ENCODE assay signal across 32 cellular contexts in the genomic region with DNA sequence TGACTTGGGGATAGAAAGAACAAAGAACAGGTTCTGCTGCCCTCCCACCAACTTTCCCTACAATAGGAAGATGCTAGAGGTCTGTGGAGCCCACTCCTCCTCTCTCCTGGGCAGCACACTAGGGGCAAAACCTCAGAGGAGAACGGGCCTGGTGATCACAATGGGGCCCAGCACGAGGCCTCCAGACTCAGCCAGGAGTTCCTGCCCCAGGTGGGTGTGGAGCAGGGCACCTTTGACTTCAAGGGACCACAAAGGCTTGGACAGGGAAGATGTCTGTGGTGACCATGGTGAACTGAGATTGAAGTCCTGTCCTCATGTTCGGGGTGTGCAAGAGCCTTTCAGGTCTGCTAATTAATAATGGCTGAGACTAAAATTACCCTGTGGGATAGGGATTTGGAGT.
"Had no signal": no experiment of that assay in that cellular context is flagged by ENCODE, and none has a peak within 500 bp of the region (broad histone marks: within the 10 kb centered on the region; RNA-seq: fewer than 3 reads in every experiment).

No MANE protein-coding gene starts in this region.

- H3K9me3 Mint-ChIP-seq: activated CD4-positive, alpha-beta memory T cell treated with anti-CD3 and anti-CD28 coated beads for 36 hours; activated CD4-positive, alpha-beta T cell treated with anti-CD3 and anti-CD28 coated beads, Interleukin-2, amount 10 ng/mL, durations not matched to agents 7 days and 5 days; activated naive CD4-positive, alpha-beta T cell treated with anti-CD3 and anti-CD28 coated beads, Interleukin-2, amount 50 U/mL, for 72 hours; activated naive CD8-positive, alpha-beta T cell treated with anti-CD3 and anti-CD28 coated beads, Interleukin-2, amount 50 U/mL, for 24 hours; activated T-cell treated with anti-CD3 and anti-CD28 coated beads, Interleukin-2, amount 50 U/mL, for 4 hours had no signal

- H3K9ac ChIP-seq: KMS-11, SK-N-SH had no signal

- H3K4me1 Mint-ChIP-seq: activated naive CD8-positive, alpha-beta T cell treated with anti-CD3 and anti-CD28 coated beads, Interleukin-2, amount 50 U/mL, for 24 hours had no signal

- H3K27me3 ChIP-seq: brain microvascular endothelial cell, MG63, SJCRH30 had no signal

- H3K27ac ChIP-seq: brain microvascular endothelial cell, KMS-11, SJCRH30, VCaP had no signal

- ATAC-seq: activated naive CD4-positive, alpha-beta T cell treated with anti-CD3 and anti-CD28 coated beads, Interleukin-2, amount 50 U/mL, for 72 hours; activated naive CD8-positive, alpha-beta T cell treated with anti-CD3 and anti-CD28 coated beads, Interleukin-2, amount 50 U/mL, for 24 hours; activated T-cell treated with anti-CD3 and anti-CD28 coated beads, Interleukin-2, amount 50 U/mL, for 4 hours; Panc1; Right ventricle myocardium inferior had no signal

- H3K9me3 ChIP-seq: MG63, SJCRH30, SK-N-SH had no signal

- H3K4me2 ChIP-seq: KMS-11, SK-N-SH had no signal

- H3K36me3 ChIP-seq: brain microvascular endothelial cell, MG63, SJCRH30 had no signal

- H3K4me3 ChIP-seq: MG63, SJCRH30 had no signal

- DNase-seq: activated CD4-positive, alpha-beta memory T cell treated with anti-CD3 and anti-CD28 coated beads for 36 hours; activated CD4-positive, alpha-beta T cell treated with anti-CD3 and anti-CD28 coated beads, Interleukin-2, amount 10 ng/mL, durations not matched to agents 7 days and 5 days; activated CD4-positive, CD25-positive, alpha-beta regulatory T cell; activated CD8-positive, alpha-beta memory T cell treated with anti-CD3 and anti-CD28 coated beads for 24 hours; activated effector memory CD4-positive, alpha-beta T cell treated with anti-CD3 and anti-CD28 coated beads, Interleukin-2, amount 50 U/mL, for 16 hours; activated naive CD4-positive, alpha-beta T cell treated with Interleukin-2 at 50 U/mL for 16 hours; activated naive CD8-positive, alpha-beta T cell treated with anti-CD3 and anti-CD28 coated beads, Interleukin-2, amount 50 U/mL, for 24 hours; activated T-cell treated with anti-CD3 and anti-CD28 coated beads, Interleukin-2, amount 50 U/mL, for 4 hours; brain microvascular endothelial cell; caudate nucleus; MG63; MV-4-11; NCI-H1092 treated with DMSO at 0.1 percent for 48 hours; NCI-H1417 treated with DMSO at 0.1 percent for 48 hours; NCI-H1694; NCI-H2029; NCI-H2107; NCI-H2171 treated with DMSO at 0.1 percent for 48 hours; NCI-H345; NCI-H510A; NCI-H69; NK-92 treated with Interleukin-12 subunit alpha and Interleukin-12 subunit beta, amount 100 ng/mL, for 24 hours; OCI-M1; RPMI8226; SJCRH30; SK-N-SH; T-helper 1 cell had no signal

- H3K36me3 Mint-ChIP-seq: activated CD4-positive, alpha-beta memory T cell treated with anti-CD3 and anti-CD28 coated beads for 36 hours; activated naive CD4-positive, alpha-beta T cell treated with anti-CD3 and anti-CD28 coated beads, Interleukin-2, amount 50 U/mL, for 72 hours had no signal

- H3K4me3 Mint-ChIP-seq: activated CD4-positive, alpha-beta memory T cell treated with anti-CD3 and anti-CD28 coated beads for 36 hours; activated CD4-positive, alpha-beta T cell treated with anti-CD3 and anti-CD28 coated beads, Interleukin-2, amount 10 ng/mL, durations not matched to agents 7 days and 5 days; activated naive CD8-positive, alpha-beta T cell treated with anti-CD3 and anti-CD28 coated beads, Interleukin-2, amount 50 U/mL, for 24 hours; activated T-cell treated with anti-CD3 and anti-CD28 coated beads, Interleukin-2, amount 50 U/mL, for 4 hours had no signal

- H3K27ac Mint-ChIP-seq: activated CD4-positive, alpha-beta memory T cell treated with anti-CD3 and anti-CD28 coated beads for 36 hours; activated CD4-positive, alpha-beta T cell treated with anti-CD3 and anti-CD28 coated beads, Interleukin-2, amount 10 ng/mL, durations not matched to agents 7 days and 5 days; activated naive CD4-positive, alpha-beta T cell treated with anti-CD3 and anti-CD28 coated beads, Interleukin-2, amount 50 U/mL, for 72 hours; activated naive CD8-positive, alpha-beta T cell treated with anti-CD3 and anti-CD28 coated beads, Interleukin-2, amount 50 U/mL, for 24 hours had no signal

- H3K27me3 Mint-ChIP-seq: activated CD4-positive, alpha-beta memory T cell treated with anti-CD3 and anti-CD28 coated beads for 36 hours; activated naive CD8-positive, alpha-beta T cell treated with anti-CD3 and anti-CD28 coated beads, Interleukin-2, amount 50 U/mL, for 24 hours had no signal
